19 cellular contexts compared by ENCODE assay signal in the genomic region with DNA sequence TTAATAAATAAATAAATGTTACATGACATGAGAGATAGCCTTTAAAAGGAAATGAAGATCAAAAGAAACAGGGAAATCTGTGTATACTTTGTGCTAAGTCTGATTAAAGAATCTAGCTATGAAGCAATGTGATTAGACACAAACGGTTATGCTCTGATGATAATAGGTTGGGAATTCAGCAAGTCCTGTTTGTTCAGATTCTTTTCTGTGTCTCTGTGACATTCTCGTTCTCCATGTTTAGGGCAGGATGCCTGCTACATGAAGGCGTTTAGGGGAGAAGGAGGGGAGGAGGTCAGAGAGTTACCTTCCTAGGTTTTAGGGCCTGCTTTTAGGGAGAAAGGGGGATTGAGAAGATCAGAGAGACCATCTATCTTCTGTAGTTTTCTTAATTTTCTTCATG.
"Had no signal": no experiment of that assay in that cellular context is flagged by ENCODE, and none has a peak within 500 bp of the region (broad histone marks: within the 10 kb centered on the region; RNA-seq: fewer than 3 reads in every experiment).

No MANE protein-coding gene starts in this region.

- H3K4me3 ChIP-seq: coronary artery, esophagus muscularis mucosa, gastrocnemius medialis, mucosa of descending colon, pancreas, upper lobe of left lung had no signal

- H3K9me3 ChIP-seq: esophagus muscularis mucosa, gastrocnemius medialis, pancreas, upper lobe of left lung had no signal

- H3K27ac Mint-ChIP-seq: naive thymus-derived CD8-positive, alpha-beta T cell; progenitor cell of endocrine pancreas had no signal

- H3K36me3 ChIP-seq: esophagus muscularis mucosa, gastrocnemius medialis, pancreas, upper lobe of left lung had no signal

- H3K4me3 Mint-ChIP-seq: naive thymus-derived CD8-positive, alpha-beta T cell; neural crest cell had no signal

- H3K4me1 ChIP-seq: esophagus muscularis mucosa, gastrocnemius medialis, pancreas, upper lobe of left lung had no signal

- H3K27me3 Mint-ChIP-seq: naive thymus-derived CD8-positive, alpha-beta T cell had no signal

- DNase-seq: effector CD4-positive, alpha-beta T cell; gastrocnemius medialis; islet precursor cell; mammary epithelial cell; mucosa of descending colon; naive thymus-derived CD8-positive, alpha-beta T cell; occipital lobe; pancreas; right cardiac atrium; small intestine; stimulated activated CD4-positive, alpha-beta T cell treated with anti-CD3 and anti-CD28 coated beads, Interleukin-2, amount 100 ng/mL, for 48 hours; stimulated activated naive CD4-positive, alpha-beta T cell treated with Interleukin-2 at 50 U/mL for 16 hours; upper lobe of left lung had no signal

- ATAC-seq: gastrocnemius medialis; left lobe of liver; mucosa of descending colon; naive thymus-derived CD8-positive, alpha-beta T cell; pancreas; right cardiac atrium had no signal

- H3K27ac ChIP-seq: coronary artery, epithelial cell of prostate, esophagus muscularis mucosa, gastrocnemius medialis, pancreas, upper lobe of left lung had no signal

- H3K4me1 Mint-ChIP-seq: naive thymus-derived CD8-positive, alpha-beta T cell had no signal

- H3K9me3 Mint-ChIP-seq: neural crest cell had no signal

- H3K27me3 ChIP-seq: esophagus muscularis mucosa, gastrocnemius medialis, pancreas, upper lobe of left lung had no signal
